ENCODE assay signal across 16 cellular contexts in the genomic region with DNA sequence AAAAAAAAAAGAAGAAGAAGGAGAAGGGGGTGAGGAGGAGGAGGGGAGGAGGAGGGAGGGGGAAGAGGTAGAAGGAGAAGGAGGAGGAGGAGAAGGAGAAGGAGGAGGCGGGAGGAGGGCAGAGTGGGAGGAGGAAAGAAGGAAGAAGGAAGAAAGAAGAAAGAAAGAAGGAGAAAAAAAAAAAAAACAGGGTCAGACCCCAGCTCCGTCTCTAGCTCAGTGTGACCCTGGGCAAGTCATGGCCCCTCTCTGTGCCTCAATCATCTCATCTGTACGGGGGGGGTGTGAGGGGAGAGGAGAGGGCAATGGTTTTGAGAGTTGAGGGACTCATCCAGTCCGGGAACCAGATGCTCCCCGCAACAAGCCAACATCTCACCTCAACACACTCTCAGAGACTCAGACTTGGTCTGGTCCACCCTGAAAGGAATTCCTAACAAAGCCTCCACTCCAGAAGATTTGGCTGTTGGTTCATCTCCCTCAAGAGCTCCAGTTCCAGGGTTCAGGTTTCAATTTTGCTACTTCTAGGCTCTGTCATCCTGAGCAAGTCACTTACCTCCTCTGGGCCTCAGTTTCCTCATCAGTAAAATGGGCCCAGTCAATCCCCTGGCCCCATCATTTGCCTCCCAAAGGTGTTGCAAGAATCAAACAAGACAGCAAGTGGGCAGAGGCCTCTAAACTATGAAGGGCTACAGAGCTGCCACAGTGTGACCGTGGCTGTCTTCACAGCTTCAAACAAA. TPM values are rescaled to one million over a fixed set of nuclear protein-coding genes. Genes with fewer than 3 reads are reported as not detected.
DNase-seq lines count a peak whose midpoint lies in the region; ATAC-seq, FAIRE-seq and TF ChIP-seq lines count a peak whose summit lies in the region.
"Had no signal": no experiment of that assay in that cellular context is flagged by ENCODE, and none has a peak within 500 bp of the region (broad histone marks: within the 10 kb centered on the region; RNA-seq: fewer than 3 reads in every experiment).

No MANE protein-coding gene starts in this region.

- ATAC-seq in Panc1: 0 out of 2 replicates have a peak, but pooled peaks have one; percentile 2
- ATAC-seq in HG03520 (IDR thresholded peaks at IDR 0.05; ENCODE audit: unreplicated experiment): no peak
- ATAC-seq: T-helper 17 cell had no signal

- H3K9me3 ChIP-seq in Panc1 (ENCODE audit: control insufficient read depth, insufficient read depth, low read depth, low read length) (no peaks in the 10 kb centered on the region), liver (ENCODE audit: control insufficient read depth in 4 of 4, low read length in 3 of 4) (no peaks in the 10 kb centered on the region), skeletal muscle satellite cell (replicated peaks; ENCODE audit: low read length) (no peaks in the 10 kb centered on the region)
- H3K9me3 ChIP-seq: uterus had no signal

- H3K4me3 ChIP-seq in Panc1 (ENCODE audit: low read depth in 2 of 2, low read length in 2 of 2): 0 out of 4 replicates have a peak overlapping the region, but pooled peaks of 1 of the 2 experiments have one; percentile 14
- H3K4me3 ChIP-seq in bronchial epithelial cell (ENCODE audit: low read depth, low read length): no peak overlapping the region
- H3K4me3 ChIP-seq in liver (ENCODE audit: low read depth in 1 of 3, low read length in 3 of 3): no peak overlapping the region
- peak overlapping the region; percentile 22 for H3K4me3 ChIP-seq in skeletal muscle satellite cell (ENCODE audit: low read length)
- H3K4me3 ChIP-seq: uterus had no signal

- H3K27me3 ChIP-seq in Panc1 (ENCODE audit: control insufficient read depth, insufficient read depth, low read length) (no peaks in the 10 kb centered on the region), bronchial epithelial cell (ENCODE audit: control insufficient read depth, insufficient read depth, low read length) (no peaks in the 10 kb centered on the region), liver (ENCODE audit: control insufficient read depth in 4 of 4, insufficient read depth in 4 of 4, low read length in 3 of 4) (no peaks in the 10 kb centered on the region), skeletal muscle satellite cell (ENCODE audit: control insufficient read depth, insufficient read depth, low read length) (no peaks in the 10 kb centered on the region)
- H3K27me3 ChIP-seq: uterus had no signal

- peak; percentile 18 for FAIRE-seq in bronchial epithelial cell (lab: Jason Lieb, UNC)
- FAIRE-seq: GM19239 had no signal

- CTCF ChIA-PET in Panc1 (lab: Charles Lee): no interaction called here

- no peak for TF ChIP-seq CTCF in Panc1 (IDR thresholded peaks at IDR 0.05)
- no peak for TF ChIP-seq CTCF in bronchial epithelial cell (IDR thresholded peaks at IDR 0.05; ENCODE audit: insufficient read depth, low read length, severe bottlenecking)
- TF ChIP-seq CTCF in liver (IDR thresholded peaks at IDR 0.05; ENCODE audit: low read depth, low read length, missing input control): no peak
- no peak for TF ChIP-seq CTCF in GM13976 (IDR thresholded peaks at IDR 0.05; ENCODE audit: borderline replicate concordance, control extremely low read depth, extremely low read depth, insufficient read depth, missing control alignments)

- 90% methylated on average over 6 of the region's 6 CpGs for WGBS in liver

- H3K4me1 ChIP-seq in Panc1 (ENCODE audit: control insufficient read depth, insufficient read depth, low read length) (peaks cover 58% of the 10 kb centered on the region), liver (ENCODE audit: control insufficient read depth in 4 of 4, insufficient read depth in 4 of 4, low read length in 3 of 4) (peaks cover 0 to 4% (median 1%) of the 10 kb centered on the region in 4 donors), skeletal muscle satellite cell (ENCODE audit: control insufficient read depth, insufficient read depth, low read length) (peaks cover 34% of the 10 kb centered on the region)

- DNase-seq in Panc1 (ENCODE audit: low read depth, low spot score) (no peak), bronchial epithelial cell (ENCODE audit: low read depth) (no peak), RPMI8226 (no peak), GM13976 (ENCODE audit: low spot score) (no peak)
- DNase-seq: activated CD4-positive, alpha-beta T cell treated with anti-CD3 and anti-CD28 coated beads for 4 hours; activated T-cell treated with anti-CD3 and anti-CD28 coated beads, Interleukin-2, amount 50 U/mL, for 24 hours; midbrain; stimulated activated CD4-positive, alpha-beta T cell treated with anti-CD3 and anti-CD28 coated beads, Interleukin-4, amount 100 ng/mL, for 4 hours; T-helper 17 cell; uterus had no signal

- POLR2A ChIA-PET in Panc1 (lab: Charles Lee): no interaction called here

- intact Hi-C loops in Panc1 (cut with micrococcal nuclease; ENCODE audit: unreplicated experiment): no loop called here

- no peaks in the 10 kb centered on the region for H3K36me3 ChIP-seq in Panc1 (ENCODE audit: control insufficient read depth, insufficient read depth, low read length)
- peaks cover 37% of the 10 kb centered on the region for H3K36me3 ChIP-seq in bronchial epithelial cell (ENCODE audit: control insufficient read depth, insufficient read depth, low read length)
- peaks cover 0 to 8% (median 3%) of the 10 kb centered on the region in 4 donors for H3K36me3 ChIP-seq in liver (ENCODE audit: control insufficient read depth in 4 of 4, insufficient read depth in 3 of 4, low read depth in 1 of 4, low read length in 3 of 4)
- H3K36me3 ChIP-seq in skeletal muscle satellite cell (ENCODE audit: insufficient read depth, low read length): peaks cover 30% of the 10 kb centered on the region
- H3K36me3 ChIP-seq: uterus had no signal

- in situ Hi-C loops in Panc1 (cut with HindIII; ENCODE audit: low pct_unique_long_range_greater_than_20kb, low sequenced_read_pairs): no loop called here
- in situ Hi-C loops in GM13976 (cut with MboI; ENCODE audit: low sequenced_read_pairs, unreplicated experiment): no loop called here

- H3K4me2 ChIP-seq in skeletal muscle satellite cell (ENCODE audit: low read length): peak overlapping the region; percentile 57

- H3K27ac ChIP-seq in Panc1 (ENCODE audit: low read length) (peak overlapping the region; percentile 88), liver (ENCODE audit: low read depth in 1 of 2, low read length in 2 of 2) (peak overlapping the region; percentile 7 to 19)
- H3K27ac ChIP-seq: C4-2B had no signal

- H3K9ac ChIP-seq in liver (ENCODE audit: low read depth in 1 of 2, low read length in 2 of 2) (no peak overlapping the region), skeletal muscle satellite cell (ENCODE audit: low read depth, low read length) (no peak overlapping the region)

- TF ChIP-seq RAD21 in liver (IDR thresholded peaks at IDR 0.05): no peak

- BruUV-seq in Panc1 (replicated peaks; lab: Mats Ljungman, UMichigan): no TSS peak

TF ChIP-seq in liver, 16 proteins besides CTCF, POLR2A, EP300 and RAD21:
- TF ChIP-seq HNF4G (IDR thresholded peaks at IDR 0.05) (no peak), EGR1 (IDR thresholded peaks at IDR 0.05; ENCODE audit: low read depth in 2 of 2) (no peak), FOXA2 (IDR thresholded peaks at IDR 0.05) (no peak), YY1 (IDR thresholded peaks at IDR 0.05) (no peak), RXRA (IDR thresholded peaks at IDR 0.05) (no peak), SP1 (IDR thresholded peaks at IDR 0.05) (no peak), FOXA1 (IDR thresholded peaks at IDR 0.05) (no peak), HNF4A (conservative IDR thresholded peaks at IDR 0.05) (no peak), JUND (IDR thresholded peaks at IDR 0.05) (no peak), TAF1 (conservative IDR thresholded peaks at IDR 0.05) (no peak)
- TF ChIP-seq, protein P1, sequence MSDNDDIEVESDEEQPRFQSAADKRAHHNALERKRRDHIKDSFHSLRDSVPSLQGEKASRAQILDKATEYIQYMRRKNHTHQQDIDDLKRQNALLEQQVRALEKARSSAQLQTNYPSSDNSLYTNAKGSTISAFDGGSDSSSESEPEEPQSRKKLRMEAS (IDR thresholded peaks at IDR 0.05): no peak
- TF ChIP-seq, protein P2, sequence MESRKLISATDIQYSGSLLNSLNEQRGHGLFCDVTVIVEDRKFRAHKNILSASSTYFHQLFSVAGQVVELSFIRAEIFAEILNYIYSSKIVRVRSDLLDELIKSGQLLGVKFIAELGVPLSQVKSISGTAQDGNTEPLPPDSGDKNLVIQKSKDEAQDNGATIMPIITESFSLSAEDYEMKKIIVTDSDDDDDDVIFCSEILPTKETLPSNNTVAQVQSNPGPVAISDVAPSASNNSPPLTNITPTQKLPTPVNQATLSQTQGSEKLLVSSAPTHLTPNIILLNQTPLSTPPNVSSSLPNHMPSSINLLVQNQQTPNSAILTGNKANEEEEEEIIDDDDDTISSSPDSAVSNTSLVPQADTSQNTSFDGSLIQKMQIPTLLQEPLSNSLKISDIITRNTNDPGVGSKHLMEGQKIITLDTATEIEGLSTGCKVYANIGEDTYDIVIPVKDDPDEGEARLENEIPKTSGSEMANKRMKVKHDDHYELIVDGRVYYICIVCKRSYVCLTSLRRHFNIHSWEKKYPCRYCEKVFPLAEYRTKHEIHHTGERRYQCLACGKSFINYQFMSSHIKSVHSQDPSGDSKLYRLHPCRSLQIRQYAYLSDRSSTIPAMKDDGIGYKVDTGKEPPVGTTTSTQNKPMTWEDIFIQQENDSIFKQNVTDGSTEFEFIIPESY (IDR thresholded peaks at IDR 0.05): no peak

RNA-seq across cellular contexts. Expression of gene CARD10, which starts 7.7 kb away (rescaled TPM):
- total RNA-seq in Panc1 (2021; ENCODE audit: unreplicated experiment): 43.1 TPM
- 49.6 TPM for polyA plus RNA-seq in Panc1 (2012; ENCODE audit: insufficient read length)
- total RNA-seq in bronchial epithelial cell: 8.1 and 14.2 TPM in 2 replicates
- total RNA-seq in liver: 1 to 10 TPM; 7.8 to 8.9 TPM
- polyA plus RNA-seq in liver: 10 to 100 TPM in 1 of 2 donors, 1 to 10 TPM in 1; 7.9 to 14.0 TPM
- 24.8 and 28.6 TPM in 2 replicates for total RNA-seq in skeletal muscle satellite cell (2012; rRNA removed)

RNA-seq across cellular contexts. Expression of gene MFNG, which starts 25.4 kb away (rescaled TPM):
- total RNA-seq in Panc1 (2021; ENCODE audit: unreplicated experiment): 7.1 TPM
- polyA plus RNA-seq in Panc1 (2012; ENCODE audit: insufficient read length): 7.5 TPM
- total RNA-seq in bronchial epithelial cell: 0.26 and 1.3 TPM in 2 replicates
- total RNA-seq in liver: 1 to 10 TPM; 6.9 to 7.9 TPM
- polyA plus RNA-seq in liver: 10 to 100 TPM in 1 of 2 donors, 1 to 10 TPM in 1; 5.0 to 10.7 TPM
- total RNA-seq in skeletal muscle satellite cell (2012; rRNA removed): 0.44 TPM in 1 of 2 replicates, not detected in the other
- total RNA-seq: NCI-H460 had no signal

RNA-seq across cellular contexts. Expression of gene CDC42EP1, which starts 48.7 kb away (rescaled TPM):
- total RNA-seq in Panc1 (2021; ENCODE audit: unreplicated experiment): 62.5 TPM
- 91.2 TPM for polyA plus RNA-seq in Panc1 (2012; ENCODE audit: insufficient read length)
- total RNA-seq in bronchial epithelial cell: 5.8 and 11.0 TPM in 2 replicates
- 10 to 100 TPM; 10.2 to 18.8 TPM for total RNA-seq in liver
- 10 to 100 TPM; 43.6 to 66.6 TPM for polyA plus RNA-seq in liver
- 23.8 and 28.0 TPM in 2 replicates for total RNA-seq in skeletal muscle satellite cell (2012; rRNA removed)
- total RNA-seq: T-helper 17 cell had no signal
